ENCODE assay signal across 8 cellular contexts in the genomic region with DNA sequence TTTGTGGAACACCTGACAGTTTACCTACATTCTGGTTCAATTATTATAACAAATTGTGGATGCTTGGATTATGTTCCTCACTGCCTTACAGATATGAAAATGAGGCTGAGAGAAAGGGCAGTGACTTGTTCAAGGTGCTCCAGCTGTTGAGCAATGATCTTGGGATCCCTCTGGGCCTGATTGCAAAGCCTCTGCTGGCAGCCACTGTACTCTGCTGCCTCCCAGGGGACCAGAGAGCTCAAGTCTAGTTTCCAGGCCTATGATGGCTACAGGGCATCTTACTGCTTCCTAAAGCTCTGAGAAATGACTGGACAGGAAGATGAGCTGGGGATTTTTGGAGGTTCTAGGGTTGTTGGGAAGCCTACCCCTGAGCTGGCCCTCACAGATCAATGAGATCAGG. TPM values are rescaled to one million over a fixed set of nuclear protein-coding genes. Genes with fewer than 3 reads are reported as not detected.
DNase-seq lines count a peak whose midpoint lies in the region; ATAC-seq and TF ChIP-seq lines count a peak whose summit lies in the region.

No MANE protein-coding gene starts in this region.

- CTCF ChIA-PET in activated CD4-positive, alpha-beta T cell treated with anti-CD3 and anti-CD28 coated beads, Interleukin-2, amount 10 ng/mL, durations not matched to agents 7 days and 5 days (lab: Charles Lee), result interaction anchor here (0.6 to 7.9 kb wide), 13 partner anchors 9 to 111 kb away, joined by 3 to 88 read pairs (median 3); partner anchors contain the start of gene EID1
- CTCF ChIA-PET in WTC11 (lab: Charles Lee), result interaction anchor here (1.1 to 7.5 kb wide), 7 partner anchors 9 to 155 kb away, joined by 3 to 152 read pairs (median 5); partner anchors contain the start of genes CEP152 and EID1

- H3K27ac Mint-ChIP-seq in activated CD4-positive, alpha-beta T cell treated with anti-CD3 and anti-CD28 coated beads, Interleukin-2, amount 10 ng/mL, durations not matched to agents 7 days and 5 days, result peak overlapping the region; percentile 43
- H3K27ac Mint-ChIP-seq in WTC11, result no peak overlapping the region

- H3K4me1 Mint-ChIP-seq in activated CD4-positive, alpha-beta T cell treated with anti-CD3 and anti-CD28 coated beads, Interleukin-2, amount 10 ng/mL, durations not matched to agents 7 days and 5 days, result peaks cover 45% of the 10 kb centered on the region
- peaks cover 13% of the 10 kb centered on the region for H3K4me1 Mint-ChIP-seq in WTC11

- ATAC-seq in HG02571 (IDR thresholded peaks at IDR 0.05; ENCODE audit: unreplicated experiment) (peak; percentile 58), WTC11 (no peak)

- TF ChIP-seq CTCF in WTC11 (IDR thresholded peaks at IDR 0.05), result no peak

- no peak for DNase-seq in activated CD4-positive, alpha-beta T cell treated with anti-CD3 and anti-CD28 coated beads, Interleukin-2, amount 10 ng/mL, durations not matched to agents 7 days and 5 days
- DNase-seq in activated CD4-positive, alpha-beta T cell treated with anti-CD3 and anti-CD28 coated beads for 4 hours, result no peak
- DNase-seq in NCI-H2171 treated with DMSO at 0.1 percent for 48 hours (lab: John Stamatoyannopoulos, UW), result peak; percentile 27
- DNase-seq in erythroblast (lab: John Stamatoyannopoulos, UW), result peak; percentile 12 to 25
- DNase-seq in WTC11 (ENCODE audit: low spot score), result no peak
- no peak for DNase-seq in DMS79 (lab: John Stamatoyannopoulos, UW)
- DNase-seq in NCI-H748 treated with DMSO at 0.1 percent for 48 hours (lab: John Stamatoyannopoulos, UW), result no peak

- H3K9me3 Mint-ChIP-seq in activated CD4-positive, alpha-beta T cell treated with anti-CD3 and anti-CD28 coated beads, Interleukin-2, amount 10 ng/mL, durations not matched to agents 7 days and 5 days, result no peaks in the 10 kb centered on the region
- H3K9me3 Mint-ChIP-seq in WTC11, result no peaks in the 10 kb centered on the region

- no peak overlapping the region for H3K4me3 Mint-ChIP-seq in activated CD4-positive, alpha-beta T cell treated with anti-CD3 and anti-CD28 coated beads, Interleukin-2, amount 10 ng/mL, durations not matched to agents 7 days and 5 days
- no peak overlapping the region for H3K4me3 Mint-ChIP-seq in WTC11

- peaks cover 2% of the 10 kb centered on the region for H3K36me3 Mint-ChIP-seq in activated CD4-positive, alpha-beta T cell treated with anti-CD3 and anti-CD28 coated beads, Interleukin-2, amount 10 ng/mL, durations not matched to agents 7 days and 5 days (ENCODE audit: low read depth)
- H3K36me3 Mint-ChIP-seq in WTC11, result no peaks in the 10 kb centered on the region

- no peak for TF ChIP-seq POLR2A in erythroblast (IDR thresholded peaks at IDR 0.05; ENCODE audit: low read length)

- H3K27me3 Mint-ChIP-seq in activated CD4-positive, alpha-beta T cell treated with anti-CD3 and anti-CD28 coated beads, Interleukin-2, amount 10 ng/mL, durations not matched to agents 7 days and 5 days, result peaks cover 41% of the 10 kb centered on the region
- H3K27me3 Mint-ChIP-seq in WTC11 (ENCODE audit: low read depth), result peaks cover 36% of the 10 kb centered on the region

- POLR2A ChIA-PET in activated CD4-positive, alpha-beta T cell treated with anti-CD3 and anti-CD28 coated beads, Interleukin-2, amount 10 ng/mL, durations not matched to agents 7 days and 5 days (lab: Charles Lee), result interaction anchor here (0.7 kb wide), 1 partner anchor 10 kb away, joined by 3 read pairs; no protein-coding TSS in a partner anchor
- POLR2A ChIA-PET in WTC11 (lab: Charles Lee), result interaction anchor here (1.5 kb wide), 1 partner anchor 10 kb away, joined by 6 read pairs; no protein-coding TSS in a partner anchor

TF ChIP-seq in WTC11, 78 proteins besides CTCF, POLR2A, EP300 and RAD21:
- TF ChIP-seq NR1H2 (CRISPR knock-in tag; IDR thresholded peaks at IDR 0.05) (no peak), NR2C2 (CRISPR knock-in tag; IDR thresholded peaks at IDR 0.05) (no peak), STAT6 (CRISPR knock-in tag; conservative IDR thresholded peaks at IDR 0.05; ENCODE audit: low read depth) (no peak), MYBL2 (CRISPR knock-in tag; IDR thresholded peaks at IDR 0.05) (no peak), E2F5 (CRISPR knock-in tag; IDR thresholded peaks at IDR 0.05) (no peak), GABPB1 (CRISPR knock-in tag; IDR thresholded peaks at IDR 0.05) (no peak), JAZF1 (CRISPR knock-in tag; IDR thresholded peaks at IDR 0.05) (no peak), TCF7 (CRISPR knock-in tag; IDR thresholded peaks at IDR 0.05; ENCODE audit: low read depth) (no peak)
- TF ChIP-seq, protein P1, sequence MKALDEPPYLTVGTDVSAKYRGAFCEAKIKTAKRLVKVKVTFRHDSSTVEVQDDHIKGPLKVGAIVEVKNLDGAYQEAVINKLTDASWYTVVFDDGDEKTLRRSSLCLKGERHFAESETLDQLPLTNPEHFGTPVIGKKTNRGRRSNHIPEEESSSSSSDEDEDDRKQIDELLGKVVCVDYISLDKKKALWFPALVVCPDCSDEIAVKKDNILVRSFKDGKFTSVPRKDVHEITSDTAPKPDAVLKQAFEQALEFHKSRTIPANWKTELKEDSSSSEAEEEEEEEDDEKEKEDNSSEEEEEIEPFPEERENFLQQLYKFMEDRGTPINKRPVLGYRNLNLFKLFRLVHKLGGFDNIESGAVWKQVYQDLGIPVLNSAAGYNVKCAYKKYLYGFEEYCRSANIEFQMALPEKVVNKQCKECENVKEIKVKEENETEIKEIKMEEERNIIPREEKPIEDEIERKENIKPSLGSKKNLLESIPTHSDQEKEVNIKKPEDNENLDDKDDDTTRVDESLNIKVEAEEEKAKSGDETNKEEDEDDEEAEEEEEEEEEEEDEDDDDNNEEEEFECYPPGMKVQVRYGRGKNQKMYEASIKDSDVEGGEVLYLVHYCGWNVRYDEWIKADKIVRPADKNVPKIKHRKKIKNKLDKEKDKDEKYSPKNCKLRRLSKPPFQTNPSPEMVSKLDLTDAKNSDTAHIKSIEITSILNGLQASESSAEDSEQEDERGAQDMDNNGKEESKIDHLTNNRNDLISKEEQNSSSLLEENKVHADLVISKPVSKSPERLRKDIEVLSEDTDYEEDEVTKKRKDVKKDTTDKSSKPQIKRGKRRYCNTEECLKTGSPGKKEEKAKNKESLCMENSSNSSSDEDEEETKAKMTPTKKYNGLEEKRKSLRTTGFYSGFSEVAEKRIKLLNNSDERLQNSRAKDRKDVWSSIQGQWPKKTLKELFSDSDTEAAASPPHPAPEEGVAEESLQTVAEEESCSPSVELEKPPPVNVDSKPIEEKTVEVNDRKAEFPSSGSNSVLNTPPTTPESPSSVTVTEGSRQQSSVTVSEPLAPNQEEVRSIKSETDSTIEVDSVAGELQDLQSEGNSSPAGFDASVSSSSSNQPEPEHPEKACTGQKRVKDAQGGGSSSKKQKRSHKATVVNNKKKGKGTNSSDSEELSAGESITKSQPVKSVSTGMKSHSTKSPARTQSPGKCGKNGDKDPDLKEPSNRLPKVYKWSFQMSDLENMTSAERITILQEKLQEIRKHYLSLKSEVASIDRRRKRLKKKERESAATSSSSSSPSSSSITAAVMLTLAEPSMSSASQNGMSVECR (CRISPR knock-in tag; IDR thresholded peaks at IDR 0.05; ENCODE audit: borderline replicate concordance), result no peak

RNA-seq across cellular contexts. Expression of gene SHC4, which starts 2.3 kb away (rescaled TPM):
- total RNA-seq in activated CD4-positive, alpha-beta T cell treated with anti-CD3 and anti-CD28 coated beads, Interleukin-2, amount 10 ng/mL, durations not matched to agents 7 days and 5 days, result under 1 TPM; 0.30 to 0.46 TPM
- total RNA-seq in WTC11 (2021), result 0.44 to 0.63 TPM (median 0.46 TPM) in 3 replicates

Comparison
In these comparisons a context has a peak if more than half of its experiments do, and no peak if none do; other contexts are left out.
1. DNase-seq: peak in NCI-H2171 treated with DMSO at 0.1 percent for 48 hours (single experiment) and erythroblast (2 of 2); none in activated CD4-positive, alpha-beta T cell treated with anti-CD3 and anti-CD28 coated beads, Interleukin-2, amount 10 ng/mL, durations not matched to agents 7 days and 5 days (single experiment), activated CD4-positive, alpha-beta T cell treated with anti-CD3 and anti-CD28 coated beads for 4 hours (0 of 2), WTC11 (single experiment), DMS79 (single experiment) and NCI-H748 treated with DMSO at 0.1 percent for 48 hours (single experiment).